Comparison of ENCODE assay signal across 8 cellular contexts in genomic region chr20:50193169-50193850, GRCh38. TPM values are rescaled to one million over a fixed set of nuclear protein-coding genes. Genes with fewer than 3 reads are reported as not detected.
DNase-seq lines count a peak whose midpoint lies in the region; ATAC-seq and TF ChIP-seq lines count a peak whose summit lies in the region.

No MANE protein-coding gene starts in this region.

- H3K27me3 Mint-ChIP-seq in mesothelial cell of epicardium (ENCODE audit: low read depth) = no peaks in the 10 kb centered on the region

- intact Hi-C loops in mammary epithelial cell (cut with micrococcal nuclease) = loop anchor here (5.0 kb wide), 2 partner anchors 129 to 319 kb away; partner anchors contain the start of gene PTPN1

- peaks cover 21% of the 10 kb centered on the region for H3K4me1 Mint-ChIP-seq in mesothelial cell of epicardium

- H3K36me3 Mint-ChIP-seq in mesothelial cell of epicardium = no peaks in the 10 kb centered on the region

- peak overlapping the region; percentile 94 for H3K27ac Mint-ChIP-seq in mesothelial cell of epicardium

- in situ Hi-C loops in mammary epithelial cell (cut with MboI; ENCODE audit: low sequenced_read_pairs in 2 of 2) = loop anchor here in 1 of 2 donors (25.0 kb wide), 1 partner anchor 544 kb away; the partner anchor contains the start of gene PARD6B

- no TSS peak for BruUV-seq in mammary epithelial cell (replicated peaks; lab: Mats Ljungman, UMichigan)

- H3K4me1 ChIP-seq in HUES48 (ENCODE audit: control insufficient read depth, insufficient read depth, low read length) = peaks cover 32% of the 10 kb centered on the region
- peaks cover 8% of the 10 kb centered on the region for H3K4me1 ChIP-seq in mammary epithelial cell (ENCODE audit: insufficient read depth, low read length)

- no peaks in the 10 kb centered on the region for H3K9me3 Mint-ChIP-seq in mesothelial cell of epicardium

- no peak for ATAC-seq in HG03095 (IDR thresholded peaks at IDR 0.05; ENCODE audit: unreplicated experiment)
- no peak for ATAC-seq in GM21528 (IDR thresholded peaks at IDR 0.05; ENCODE audit: low FRiP score, unreplicated experiment)

- H3K27me3 ChIP-seq in HUES48 (ENCODE audit: control insufficient read depth, insufficient read depth, low read length) = no peaks in the 10 kb centered on the region
- no peaks in the 10 kb centered on the region for H3K27me3 ChIP-seq in mammary epithelial cell (ENCODE audit: insufficient read depth, low read length)

- peak overlapping the region; percentile 73 for H3K4me2 ChIP-seq in mammary epithelial cell (ENCODE audit: insufficient read depth, low read depth, low read length)

- H3K4me3 Mint-ChIP-seq in mesothelial cell of epicardium = peak overlapping the region; percentile 83

- CTCF ChIA-PET in mammary epithelial cell (lab: Charles Lee; ENCODE audit: low non-redundant PET) = no interaction called here

- peaks cover 40% of the 10 kb centered on the region for H3K79me2 ChIP-seq in mammary epithelial cell (ENCODE audit: insufficient read depth, low read length)

- dilution Hi-C loops in mammary epithelial cell (cut with HindIII; ENCODE audit: low sequenced_read_pairs) = no loop called here

- H2AFZ ChIP-seq in mammary epithelial cell (ENCODE audit: low read depth, low read length) = no peak overlapping the region

- DNase-seq in AG08396 (ENCODE audit: low spot score) (peak; percentile 61), mammary epithelial cell (peak; percentile 45), mesothelial cell of epicardium (ENCODE audit: low spot score in 2 of 2, unreplicated experiment in 2 of 2) (no peak), NCI-H2227 treated with DMSO at 0.1 percent for 48 hours (lab: John Stamatoyannopoulos, UW) (no peak), OCI-M1 (lab: John Stamatoyannopoulos, UW) (no peak)

- TF ChIP-seq CTCF in mammary epithelial cell (conservative IDR thresholded peaks at IDR 0.05 in 1 of 2, IDR thresholded peaks at IDR 0.05 in 1 of 2; ENCODE audit: extremely low read depth in 1 of 2, insufficient read depth in 1 of 2, low read depth in 1 of 2, low read length in 2 of 2) = no peak
- TF ChIP-seq CTCF in mesothelial cell of epicardium (IDR thresholded peaks at IDR 0.05; ENCODE audit: unreplicated experiment) = no peak

- H3K36me3 ChIP-seq in HUES48 (ENCODE audit: control insufficient read depth, insufficient read depth, low read length) (no peaks in the 10 kb centered on the region), mammary epithelial cell (ENCODE audit: insufficient read depth, low read length) (peaks cover 7% of the 10 kb centered on the region)

- peaks cover 3% of the 10 kb centered on the region for H4K20me1 ChIP-seq in mammary epithelial cell (ENCODE audit: insufficient read depth, low read length)

- H3K9ac ChIP-seq in HUES48 (ENCODE audit: low read depth, low read length) (peak overlapping the region; percentile 90; the same call in 1 of the 2 replicates), mammary epithelial cell (ENCODE audit: insufficient read depth, low read length) (peak overlapping the region; percentile 94)

- H3K4me3 ChIP-seq in HUES48 (ENCODE audit: low read depth, low read length) (peak overlapping the region; percentile 97), mammary epithelial cell (replicated peaks in 1 of 3; ENCODE audit: insufficient read depth in 1 of 3, low read depth in 2 of 3, low read length in 3 of 3) (peak overlapping the region; percentile 89 to 100 (median 99))

- WGBS in mammary epithelial cell (ENCODE audit: low coverage, missing lambda C conversion rate) = 2% methylated on average over 8 of the region's 10 CpGs

- H3K9me3 ChIP-seq in HUES48 (ENCODE audit: control insufficient read depth, insufficient read depth, low read length) = no peaks in the 10 kb centered on the region
- no peaks in the 10 kb centered on the region for H3K9me3 ChIP-seq in mammary epithelial cell (replicated peaks; ENCODE audit: insufficient read depth, low read length)

- H3K27ac ChIP-seq in HUES48 (ENCODE audit: low read depth, low read length) (peak overlapping the region; percentile 60), mammary epithelial cell (ENCODE audit: insufficient read depth, low read depth, low read length) (peak overlapping the region; percentile 87)

RNA-seq across cellular contexts. Expression of gene CEBPB, which starts 2.7 kb away (rescaled TPM):
- total RNA-seq in mammary epithelial cell (100 to 1,000 TPM in 1 of 2 donors, 10 to 100 TPM in 1; 81.9 to 166 TPM), mesothelial cell of epicardium (23.1 to 26.0 TPM (median 25.6 TPM) in 3 replicates)
- polyA plus RNA-seq in mammary epithelial cell = 35.3 TPM
- 6.8 TPM for polyA minus RNA-seq in mammary epithelial cell

RNA-seq across cellular contexts. Expression of gene PEDS1, which starts 39.8 kb away (rescaled TPM):
- total RNA-seq in mammary epithelial cell = 10 to 100 TPM; 28.8 to 29.5 TPM
- 66.2 TPM for polyA plus RNA-seq in mammary epithelial cell
- 90.1 TPM for polyA minus RNA-seq in mammary epithelial cell
- total RNA-seq in mesothelial cell of epicardium = 30.3 to 32.3 TPM (median 30.3 TPM) in 3 replicates

Comparison
In these comparisons a context has a peak if more than half of its experiments do, and no peak if none do; other contexts are left out.
1. DNase-seq: peak in AG08396 (single experiment) and mammary epithelial cell (single experiment); none in mesothelial cell of epicardium (0 of 2), NCI-H2227 treated with DMSO at 0.1 percent for 48 hours (single experiment) and OCI-M1 (single experiment).